In the genomic region with DNA sequence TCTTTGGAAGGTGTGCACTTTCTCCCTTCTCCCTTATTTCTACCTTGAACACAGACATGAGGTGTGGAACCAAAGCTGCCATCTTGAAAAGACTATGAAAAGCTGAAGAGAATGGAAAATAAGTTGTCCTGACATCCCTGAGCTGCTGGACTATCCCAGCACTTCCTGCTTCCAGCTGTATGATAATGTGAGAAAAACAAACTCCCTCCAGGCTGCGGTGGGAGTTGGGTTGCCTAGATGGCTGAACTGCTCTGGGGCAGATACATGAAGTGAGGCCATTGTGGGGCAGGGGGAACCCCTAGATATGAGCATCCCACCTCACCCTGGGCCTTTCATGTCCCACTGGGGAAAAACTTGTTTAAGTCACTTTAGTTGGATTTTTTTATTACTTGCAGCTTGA, we compare ENCODE assay signal across 29 cellular contexts.
"Had no signal": no experiment of that assay in that cellular context is flagged by ENCODE, and none has a peak within 500 bp of the region (broad histone marks: within the 10 kb centered on the region; RNA-seq: fewer than 3 reads in every experiment).

No MANE protein-coding gene starts in this region.

- H3K27ac Mint-ChIP-seq: activated CD4-positive, alpha-beta T cell treated with anti-CD3 and anti-CD28 coated beads, Interleukin-2, amount 10 ng/mL, durations not matched to agents 7 days and 5 days; activated CD8-positive, alpha-beta T cell treated with anti-CD3 and anti-CD28 coated beads, Interleukin-2, amount 10 ng/mL, durations not matched to agents 7 days and 5 days; activated naive CD4-positive, alpha-beta T cell treated with anti-CD3 and anti-CD28 coated beads, Interleukin-2, amount 50 U/mL, for 24 hours; activated naive CD8-positive, alpha-beta T cell treated with anti-CD3 and anti-CD28 coated beads, Interleukin-2, amount 10 ng/mL, durations not matched to agents 7 days and 5 days; activated T-cell treated with anti-CD3 and anti-CD28 coated beads, Interleukin-2, amount 50 U/mL, for 24 hours; activated T-helper 2 cell treated with anti-CD3 and anti-CD28 coated beads, Interferon-gamma antibody, Interleukin-2, Interleukin-4, amounts not matched to agents 10 μg/mL and 5 μg/mL and 100 μg/mL, durations not matched to agents 14 hours and 24 hours and 36 hours had no signal

- H3K4me3 ChIP-seq: ascending aorta, cardiac muscle cell, MG63 had no signal

- H3K9me3 Mint-ChIP-seq: activated CD4-positive, alpha-beta T cell treated with anti-CD3 and anti-CD28 coated beads, Interleukin-2, amount 10 ng/mL, durations not matched to agents 7 days and 5 days; activated naive CD4-positive, alpha-beta T cell treated with anti-CD3 and anti-CD28 coated beads, Interleukin-2, amount 50 U/mL, for 24 hours; activated naive CD8-positive, alpha-beta T cell treated with anti-CD3 and anti-CD28 coated beads, Interleukin-2, amount 10 ng/mL, durations not matched to agents 7 days and 5 days; activated T-cell treated with anti-CD3 and anti-CD28 coated beads, Interleukin-2, amount 50 U/mL, for 24 hours; activated T-helper 2 cell treated with anti-CD3 and anti-CD28 coated beads, Interferon-gamma antibody, Interleukin-2, Interleukin-4, amounts not matched to agents 10 μg/mL and 5 μg/mL and 100 μg/mL, durations not matched to agents 14 hours and 24 hours and 36 hours; central memory CD8-positive, alpha-beta T cell had no signal

- H3K4me1 Mint-ChIP-seq: activated CD4-positive, alpha-beta T cell treated with anti-CD3 and anti-CD28 coated beads, Interleukin-2, amount 10 ng/mL, durations not matched to agents 7 days and 5 days; activated naive CD4-positive, alpha-beta T cell treated with anti-CD3 and anti-CD28 coated beads, Interleukin-2, amount 50 U/mL, for 24 hours; activated naive CD8-positive, alpha-beta T cell treated with anti-CD3 and anti-CD28 coated beads, Interleukin-2, amount 10 ng/mL, durations not matched to agents 7 days and 5 days; central memory CD8-positive, alpha-beta T cell had no signal

- ATAC-seq: activated CD8-positive, alpha-beta T cell treated with anti-CD3 and anti-CD28 coated beads, Interleukin-2, amount 10 ng/mL, durations not matched to agents 7 days and 5 days; Panc1 had no signal

- H3K27ac ChIP-seq: ascending aorta, cardiac muscle cell, VCaP had no signal

- H3K36me3 ChIP-seq: ascending aorta, cardiac muscle cell, MG63 had no signal

- H3K36me3 Mint-ChIP-seq: activated naive CD4-positive, alpha-beta T cell treated with anti-CD3 and anti-CD28 coated beads, Interleukin-2, amount 50 U/mL, for 24 hours; activated naive CD8-positive, alpha-beta T cell treated with anti-CD3 and anti-CD28 coated beads, Interleukin-2, amount 10 ng/mL, durations not matched to agents 7 days and 5 days had no signal

- H3K27me3 ChIP-seq: ascending aorta, cardiac muscle cell, MG63 had no signal

- H3K9me3 ChIP-seq: ascending aorta, MG63 had no signal

- DNase-seq: activated CD4-positive, alpha-beta T cell treated with anti-CD3 and anti-CD28 coated beads, Interleukin-2, amount 10 ng/mL, durations not matched to agents 7 days and 5 days; activated CD4-positive, alpha-beta T cell treated with anti-CD3 and anti-CD28 coated beads, Interleukin-2, amount 50 U/mL, for 48 hours; activated CD4-positive, CD25-positive, alpha-beta regulatory T cell; activated CD8-positive, alpha-beta T cell treated with anti-CD3 and anti-CD28 coated beads, Interleukin-2, amount 10 ng/mL, durations not matched to agents 7 days and 5 days; activated gamma-delta T cell; activated naive CD4-positive, alpha-beta T cell treated with Interleukin-2 at 50 U/mL for 16 hours; activated naive CD8-positive, alpha-beta T cell treated with anti-CD3 and anti-CD28 coated beads, Interleukin-2, amount 10 ng/mL, durations not matched to agents 7 days and 5 days; activated T-cell treated with anti-CD3 and anti-CD28 coated beads, Interleukin-2, amount 50 U/mL, for 24 hours; amygdala; Kasumi-1; KG1; MG63; NCI-H1048; NCI-H1436 treated with DMSO at 0.1 percent for 48 hours; NCI-H1694 treated with DMSO at 0.1 percent for 48 hours; NCI-H2029; NCI-H345; NCI-H524 treated with DMSO at 0.1 percent for 48 hours; SW 1271; T-helper 1 cell; T-helper 2 cell; T-helper 9 cell had no signal

- H3K4me1 ChIP-seq: ascending aorta had no signal

- H3K4me3 Mint-ChIP-seq: activated CD4-positive, alpha-beta T cell treated with anti-CD3 and anti-CD28 coated beads, Interleukin-2, amount 10 ng/mL, durations not matched to agents 7 days and 5 days; activated CD8-positive, alpha-beta T cell treated with anti-CD3 and anti-CD28 coated beads, Interleukin-2, amount 10 ng/mL, durations not matched to agents 7 days and 5 days; activated naive CD4-positive, alpha-beta T cell treated with anti-CD3 and anti-CD28 coated beads, Interleukin-2, amount 50 U/mL, for 24 hours; activated naive CD8-positive, alpha-beta T cell treated with anti-CD3 and anti-CD28 coated beads, Interleukin-2, amount 10 ng/mL, durations not matched to agents 7 days and 5 days; activated T-cell treated with anti-CD3 and anti-CD28 coated beads, Interleukin-2, amount 50 U/mL, for 24 hours; central memory CD8-positive, alpha-beta T cell had no signal
